Comparison of ENCODE assay signal across 8 cellular contexts in genomic region chr18:23131693-23132319, GRCh38. TPM values are rescaled to one million over a fixed set of nuclear protein-coding genes. Genes with fewer than 3 reads are reported as not detected.
DNase-seq lines count a peak whose midpoint lies in the region; ATAC-seq and TF ChIP-seq lines count a peak whose summit lies in the region.

No MANE protein-coding gene starts in this region.

- H3K27ac Mint-ChIP-seq in CD4-positive, alpha-beta memory T cell, result no peak overlapping the region
- no peak overlapping the region for H3K27ac Mint-ChIP-seq in activated CD4-positive, alpha-beta memory T cell treated with anti-CD3 and anti-CD28 coated beads, Interleukin-2, amount 10 ng/mL, durations not matched to agents 7 days and 5 days
- no peak overlapping the region for H3K27ac Mint-ChIP-seq in natural killer cell treated with Interleukin-12 subunit alpha and Interleukin-12 subunit beta and Interleukin-15 and Interleukin-18, amount 100 ng/mL, for 72 hours

- H3K36me3 Mint-ChIP-seq in CD4-positive, alpha-beta memory T cell, result no peaks in the 10 kb centered on the region
- H3K36me3 Mint-ChIP-seq in activated CD4-positive, alpha-beta memory T cell treated with anti-CD3 and anti-CD28 coated beads, Interleukin-2, amount 10 ng/mL, durations not matched to agents 7 days and 5 days (ENCODE audit: low read depth), result no peaks in the 10 kb centered on the region
- no peaks in the 10 kb centered on the region for H3K36me3 Mint-ChIP-seq in natural killer cell treated with Interleukin-12 subunit alpha and Interleukin-12 subunit beta and Interleukin-15 and Interleukin-18, amount 100 ng/mL, for 72 hours

- peak overlapping the region; percentile 27 for H2AFZ ChIP-seq in HCT116 (ENCODE audit: low read depth, low read length, poor library complexity, severe bottlenecking)

- POLR2A ChIA-PET in CD4-positive, alpha-beta memory T cell (lab: Charles Lee; ENCODE audit: partially characterized antibody), result no interaction called here
- POLR2A ChIA-PET in HCT116 (lab: Charles Lee), result interaction anchor here (0.6 kb wide), 1 partner anchor 522 kb away, joined by 5 read pairs; no protein-coding TSS in a partner anchor
- POLR2A ChIA-PET in activated CD4-positive, alpha-beta memory T cell treated with anti-CD3 and anti-CD28 coated beads, Interleukin-2, amount 10 ng/mL, durations not matched to agents 7 days and 5 days (lab: Charles Lee), result no interaction called here

- peaks cover 15% of the 10 kb centered on the region for H3K27me3 ChIP-seq in CD4-positive, alpha-beta memory T cell (ENCODE audit: insufficient read depth, low read length)
- H3K27me3 ChIP-seq in HCT116 (ENCODE audit: insufficient read depth, low read length) (no peaks in the 10 kb centered on the region), tibial nerve (no peaks in the 10 kb centered on the region)

- peak in 1 of 2 donors; percentile 26 for TF ChIP-seq EP300 in tibial nerve (IDR thresholded peaks at IDR 0.05)

- RAD21 ChIA-PET in HCT116 (lab: Charles Lee; ENCODE audit: low non-redundant PET in 1 of 2, low total read pairs in 2 of 2, uncharacterized antibody in 2 of 2, unreplicated experiment in 2 of 2), result interaction anchor here (0.5 to 1.1 kb wide), 7 partner anchors 24 to 280 kb away, joined by 3 to 6 read pairs (median 4); no protein-coding TSS in a partner anchor

- H3K4me3 ChIP-seq in CD4-positive, alpha-beta memory T cell (ENCODE audit: low read length in 2 of 2), result no peak overlapping the region
- H3K4me3 ChIP-seq in HCT116 (replicated peaks in 1 of 2; ENCODE audit: low read depth in 1 of 2, low read length in 2 of 2), result no peak overlapping the region
- H3K4me3 ChIP-seq in tibial nerve, result no peak overlapping the region

- TF ChIP-seq CTCF in HCT116 (IDR thresholded peaks at IDR 0.05 in 2 of 3, conservative IDR thresholded peaks at IDR 0.05 in 1 of 3; ENCODE audit: borderline replicate concordance in 1 of 3, insufficient read depth in 1 of 3, low read depth in 2 of 3, low read length in 2 of 3) (peak; percentile 71 to 83 (median 77)), tibial nerve (IDR thresholded peaks at IDR 0.05) (peak; percentile 69 to 84 (median 81))

- peak; percentile 54 to 67 (median 58) for DNase-seq in CD4-positive, alpha-beta memory T cell
- DNase-seq in HCT116 (ENCODE audit: low read depth, low spot score), result peak; percentile 73
- peak; percentile 63 for DNase-seq in NCI-H748 treated with DMSO at 0.1 percent for 48 hours (lab: John Stamatoyannopoulos, UW)
- peak; percentile 59 for DNase-seq in activated CD4-positive, alpha-beta memory T cell treated with anti-CD3 and anti-CD28 coated beads, Interleukin-2, amount 10 ng/mL, durations not matched to agents 7 days and 5 days
- peak; percentile 75 to 90 for DNase-seq in erythroblast (lab: John Stamatoyannopoulos, UW)
- peak; percentile 72 for DNase-seq in natural killer cell treated with Interleukin-12 subunit alpha and Interleukin-12 subunit beta and Interleukin-15 and Interleukin-18, amount 100 ng/mL, for 72 hours (ENCODE audit: low spot score)
- peak in 1 of 2 donors; percentile 96 for DNase-seq in tibial nerve (ENCODE audit: low spot score in 2 of 2)

- H3K9ac ChIP-seq in HCT116 (ENCODE audit: low read length), result no peak overlapping the region

- H3K4me3 Mint-ChIP-seq in CD4-positive, alpha-beta memory T cell, result peak overlapping the region in 1 of 8 donors; percentile 22
- H3K4me3 Mint-ChIP-seq in activated CD4-positive, alpha-beta memory T cell treated with anti-CD3 and anti-CD28 coated beads, Interleukin-2, amount 10 ng/mL, durations not matched to agents 7 days and 5 days, result no peak overlapping the region
- no peak overlapping the region for H3K4me3 Mint-ChIP-seq in natural killer cell treated with Interleukin-12 subunit alpha and Interleukin-12 subunit beta and Interleukin-15 and Interleukin-18, amount 100 ng/mL, for 72 hours

- H3K27ac ChIP-seq in CD4-positive, alpha-beta memory T cell (ENCODE audit: low read depth, low read length), result no peak overlapping the region
- no peak overlapping the region for H3K27ac ChIP-seq in HCT116 (ENCODE audit: low read depth, low read length)
- peak overlapping the region in 1 of 4 donors; percentile 14 for H3K27ac ChIP-seq in tibial nerve

- no peaks in the 10 kb centered on the region for H3K9me3 ChIP-seq in CD4-positive, alpha-beta memory T cell (ENCODE audit: control insufficient read depth in 1 of 2, low read length in 2 of 2)
- no peaks in the 10 kb centered on the region for H3K9me3 ChIP-seq in HCT116 (ENCODE audit: control insufficient read depth in 1 of 2, insufficient read depth in 1 of 2, low read depth in 1 of 2, low read length in 2 of 2)
- H3K9me3 ChIP-seq in tibial nerve, result no peaks in the 10 kb centered on the region

- WGBS in tibial nerve, 2 donors, result 20 to 24% methylated on average over 8 of the region's 8 CpGs

- no peaks in the 10 kb centered on the region for H3K36me3 ChIP-seq in CD4-positive, alpha-beta memory T cell (ENCODE audit: insufficient read depth, low read length)
- H3K36me3 ChIP-seq in HCT116 (ENCODE audit: control insufficient read depth in 1 of 2, insufficient read depth in 2 of 2, low read length in 2 of 2) (no peaks in the 10 kb centered on the region), tibial nerve (no peaks in the 10 kb centered on the region)

- no peaks in the 10 kb centered on the region for H3K9me3 Mint-ChIP-seq in CD4-positive, alpha-beta memory T cell
- no peaks in the 10 kb centered on the region for H3K9me3 Mint-ChIP-seq in activated CD4-positive, alpha-beta memory T cell treated with anti-CD3 and anti-CD28 coated beads, Interleukin-2, amount 10 ng/mL, durations not matched to agents 7 days and 5 days
- H3K9me3 Mint-ChIP-seq in natural killer cell treated with Interleukin-12 subunit alpha and Interleukin-12 subunit beta and Interleukin-15 and Interleukin-18, amount 100 ng/mL, for 72 hours, result no peaks in the 10 kb centered on the region

- H3K4me1 ChIP-seq in CD4-positive, alpha-beta memory T cell (ENCODE audit: insufficient read depth, low read length), result peaks cover 19% of the 10 kb centered on the region
- H3K4me1 ChIP-seq in HCT116 (ENCODE audit: control insufficient read depth in 1 of 2, insufficient read depth in 2 of 2, low read length in 2 of 2), result peaks cover 18 to 34% of the 10 kb centered on the region in 2 experiments
- peaks cover 0 to 28% (median 12%) of the 10 kb centered on the region in 4 donors for H3K4me1 ChIP-seq in tibial nerve

- H3K27me3 Mint-ChIP-seq in CD4-positive, alpha-beta memory T cell, result peaks cover 19 to 21% of the 10 kb centered on the region in 2 donors
- H3K27me3 Mint-ChIP-seq in activated CD4-positive, alpha-beta memory T cell treated with anti-CD3 and anti-CD28 coated beads, Interleukin-2, amount 10 ng/mL, durations not matched to agents 7 days and 5 days, result peaks cover 23% of the 10 kb centered on the region
- H3K27me3 Mint-ChIP-seq in natural killer cell treated with Interleukin-12 subunit alpha and Interleukin-12 subunit beta and Interleukin-15 and Interleukin-18, amount 100 ng/mL, for 72 hours, result peaks cover 7 to 22% of the 10 kb centered on the region in 2 donors

- intact Hi-C loops in CD4-positive, alpha-beta memory T cell (cut with micrococcal nuclease), result loop anchor here (1.0 to 5.0 kb wide), 11 partner anchors 60 to 680 kb away; partner anchors contain the start of genes NPC1 and RMC1
- intact Hi-C loops in HCT116 (cut with micrococcal nuclease), result loop anchor here (1.0 to 5.0 kb wide), 4 partner anchors 246 to 370 kb away; partner anchors contain the start of gene RMC1

- TF ChIP-seq POLR2A in HCT116 (IDR thresholded peaks at IDR 0.05; ENCODE audit: borderline replicate concordance, extremely low read depth, insufficient read depth, insufficient read length) (no peak), erythroblast (IDR thresholded peaks at IDR 0.05; ENCODE audit: low read length) (no peak), tibial nerve (IDR thresholded peaks at IDR 0.05) (no peak)

- H3K4me1 Mint-ChIP-seq in CD4-positive, alpha-beta memory T cell, result peaks cover 9 to 18% (median 11%) of the 10 kb centered on the region in 4 donors
- H3K4me1 Mint-ChIP-seq in activated CD4-positive, alpha-beta memory T cell treated with anti-CD3 and anti-CD28 coated beads, Interleukin-2, amount 10 ng/mL, durations not matched to agents 7 days and 5 days, result peaks cover 14% of the 10 kb centered on the region
- peaks cover 7 to 10% of the 10 kb centered on the region in 2 donors for H3K4me1 Mint-ChIP-seq in natural killer cell treated with Interleukin-12 subunit alpha and Interleukin-12 subunit beta and Interleukin-15 and Interleukin-18, amount 100 ng/mL, for 72 hours (ENCODE audit: low read depth in 2 of 2)

- peak overlapping the region; percentile 14; the same call in 1 of the 2 replicates for H3K4me2 ChIP-seq in HCT116 (ENCODE audit: low read length)

- H3K9me2 ChIP-seq in HCT116 (ENCODE audit: insufficient read depth), result no peaks in the 10 kb centered on the region

- H3K79me2 ChIP-seq in HCT116 (ENCODE audit: insufficient read depth, low read length), result peaks cover 3% of the 10 kb centered on the region; the same call in 1 of the 2 replicates

- ATAC-seq in HCT116 (peak; percentile 43), GM21576 (IDR thresholded peaks at IDR 0.05; ENCODE audit: unreplicated experiment) (no peak)
- no peak for ATAC-seq in natural killer cell treated with Interleukin-12 subunit alpha and Interleukin-12 subunit beta and Interleukin-15 and Interleukin-18, amount 100 ng/mL, for 72 hours

- CTCF ChIA-PET in CD4-positive, alpha-beta memory T cell (lab: Charles Lee; ENCODE audit: partially characterized antibody), result interaction anchor here (0.6 to 5.5 kb wide), 36 partner anchors 9 to 356 kb away, joined by 3 to 43 read pairs (median 4); no protein-coding TSS in a partner anchor
- CTCF ChIA-PET in HCT116 (lab: Charles Lee), result interaction anchor here (0.6 to 2.6 kb wide), 20 partner anchors 11 to 571 kb away, joined by 3 to 31 read pairs (median 4); no protein-coding TSS in a partner anchor
- CTCF ChIA-PET in activated CD4-positive, alpha-beta memory T cell treated with anti-CD3 and anti-CD28 coated beads, Interleukin-2, amount 10 ng/mL, durations not matched to agents 7 days and 5 days (lab: Charles Lee), result interaction anchor here (0.6 to 5.4 kb wide), 15 partner anchors 10 to 281 kb away, joined by 3 to 45 read pairs (median 4); no protein-coding TSS in a partner anchor

- BruUV-seq in HCT116 (replicated peaks; lab: Mats Ljungman, UMichigan), result no TSS peak

- peak; percentile 82 for TF ChIP-seq RAD21 in HCT116 (IDR thresholded peaks at IDR 0.05; ENCODE audit: low read depth)

- H4K20me1 ChIP-seq in HCT116 (ENCODE audit: insufficient read depth), result no peaks in the 10 kb centered on the region

TF ChIP-seq in HCT116, 20 proteins besides CTCF, POLR2A, EP300 and RAD21 (continues in another document):
- 0 out of 2 replicates have a peak, but pooled peaks have one; percentile 23 for TF ChIP-seq CBX3 (IDR thresholded peaks at IDR 0.05; ENCODE audit: low read depth)

RNA-seq across cellular contexts. Expression of gene CABLES1, which starts 3.5 kb away (rescaled TPM):
- total RNA-seq in CD4-positive, alpha-beta memory T cell, result under 1 TPM in 1 of 2 experiments, not detected in 1; 0.15 TPM
- not detected for polyA plus RNA-seq in CD4-positive, alpha-beta memory T cell
- total RNA-seq in HCT116 (2021; ENCODE audit: unreplicated experiment) (7.7 TPM), tibial nerve (10 to 100 TPM; 17.3 to 32.1 (median 21.2) TPM)
- polyA plus RNA-seq in HCT116 (2012), result 4.1 and 4.9 TPM in 2 replicates
- total RNA-seq in activated CD4-positive, alpha-beta memory T cell treated with anti-CD3 and anti-CD28 coated beads, Interleukin-2, amount 10 ng/mL, durations not matched to agents 7 days and 5 days, result 1 to 10 TPM; 2.7 to 2.8 TPM
- under 1 TPM in 1 of 2 donors, not detected in 1; 0.39 TPM for total RNA-seq in natural killer cell treated with Interleukin-12 subunit alpha and Interleukin-12 subunit beta and Interleukin-15 and Interleukin-18, amount 100 ng/mL, for 72 hours
